Comparison of ENCODE assay signal across 1 cellular context in genomic region chr22:42263944-42264343, GRCh38.
TF ChIP-seq lines count a peak whose summit lies in the region.

No MANE protein-coding gene starts in this region.

TF ChIP-seq in GM12878, 131 proteins besides CTCF, POLR2A, EP300 and RAD21 (continued from another document):
- TF ChIP-seq ZBTB11 (CRISPR knock-in tag; IDR thresholded peaks at IDR 0.05) (no peak), SKIL (IDR thresholded peaks at IDR 0.05; ENCODE audit: low read depth, poor library complexity, severe bottlenecking) (no peak), RELA (IDR thresholded peaks at IDR 0.05; ENCODE audit: borderline replicate concordance, partially characterized antibody) (no peak), ZBTB40 (IDR thresholded peaks at IDR 0.05; ENCODE audit: borderline replicate concordance) (no peak), HDAC6 (IDR thresholded peaks at IDR 0.05; ENCODE audit: unreplicated experiment) (no peak), MEF2B (IDR thresholded peaks at IDR 0.05; ENCODE audit: partially characterized antibody, poor library complexity, severe bottlenecking) (no peak), GABPA (IDR thresholded peaks at IDR 0.05; ENCODE audit: low read depth) (no peak), ZNF24 (IDR thresholded peaks at IDR 0.05) (no peak), RUNX3 (IDR thresholded peaks at IDR 0.05; ENCODE audit: low read length) (no peak), TCF3 (IDR thresholded peaks at IDR 0.05; ENCODE audit: borderline replicate concordance, insufficient read depth, low read depth, low read length) (no peak), ATF3 (IDR thresholded peaks at IDR 0.05; ENCODE audit: borderline replicate concordance, extremely low read depth, low read depth, low read length) (no peak), YBX1 (IDR thresholded peaks at IDR 0.05) (no peak), CUX1 (IDR thresholded peaks at IDR 0.05; ENCODE audit: insufficient replicate concordance, low read depth, low read length) (no peak), NKRF (conservative IDR thresholded peaks at IDR 0.05) (no peak), SRF (IDR thresholded peaks at IDR 0.05; ENCODE audit: low read depth in 2 of 2, low read length in 2 of 2) (no peak), SMAD5 (IDR thresholded peaks at IDR 0.05; ENCODE audit: low read depth) (no peak)
